In genomic region chr19:49056101-49056901, GRCh38 we compare ENCODE assay signal across 1 cellular context.
TF ChIP-seq lines count a peak whose summit lies in the region.

No MANE protein-coding gene starts in this region.

TF ChIP-seq in H1, 55 proteins besides CTCF, POLR2A, EP300 and RAD21:
- TF ChIP-seq YY1 (IDR thresholded peaks at IDR 0.05; ENCODE audit: low read depth, low read length), result no peak
- TF ChIP-seq EZH2 (IDR thresholded peaks at IDR 0.05; ENCODE audit: low read depth, low read length, severe bottlenecking), result peak; percentile 76
- TF ChIP-seq, protein P1, sequence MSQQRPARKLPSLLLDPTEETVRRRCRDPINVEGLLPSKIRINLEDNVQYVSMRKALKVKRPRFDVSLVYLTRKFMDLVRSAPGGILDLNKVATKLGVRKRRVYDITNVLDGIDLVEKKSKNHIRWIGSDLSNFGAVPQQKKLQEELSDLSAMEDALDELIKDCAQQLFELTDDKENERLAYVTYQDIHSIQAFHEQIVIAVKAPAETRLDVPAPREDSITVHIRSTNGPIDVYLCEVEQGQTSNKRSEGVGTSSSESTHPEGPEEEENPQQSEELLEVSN (IDR thresholded peaks at IDR 0.05), result peak; percentile 73
- peak; percentile 80 for TF ChIP-seq MAX (IDR thresholded peaks at IDR 0.05)
- TF ChIP-seq CREB1 (IDR thresholded peaks at IDR 0.05), result 0 out of 2 replicates have a peak, but pooled peaks have one; percentile 22
- TF ChIP-seq SUZ12 (IDR thresholded peaks at IDR 0.05; ENCODE audit: low read length), result peak; percentile 79; the same call in 1 of the 2 replicates
- peak; percentile 70 for TF ChIP-seq KDM4A (IDR thresholded peaks at IDR 0.05; ENCODE audit: low read depth, low read length, severe bottlenecking)
- no peak for TF ChIP-seq POU5F1 (IDR thresholded peaks at IDR 0.05; ENCODE audit: low read depth, low read length)
- TF ChIP-seq KDM5A (IDR thresholded peaks at IDR 0.05; ENCODE audit: low read length), result no peak
- TF ChIP-seq POLR2AphosphoS5 (IDR thresholded peaks at IDR 0.05; ENCODE audit: low read depth, low read length), result no peak
- no peak for TF ChIP-seq SP1 (IDR thresholded peaks at IDR 0.05; ENCODE audit: low read depth, low read length)
- TF ChIP-seq BRCA1 (IDR thresholded peaks at IDR 0.05; ENCODE audit: low read depth, low read length), result no peak
